1 cellular context compared by ENCODE assay signal in genomic region chr6:112204350-112204706, GRCh38.
TF ChIP-seq lines count a peak whose summit lies in the region.

No MANE protein-coding gene starts in this region.

TF ChIP-seq in SK-N-SH, 30 proteins besides CTCF, POLR2A, EP300 and RAD21 (continued from another document):
- no peak for TF ChIP-seq YY1 (IDR thresholded peaks at IDR 0.05; ENCODE audit: low read depth)
